Comparison of ENCODE assay signal across 19 cellular contexts in the genomic region with DNA sequence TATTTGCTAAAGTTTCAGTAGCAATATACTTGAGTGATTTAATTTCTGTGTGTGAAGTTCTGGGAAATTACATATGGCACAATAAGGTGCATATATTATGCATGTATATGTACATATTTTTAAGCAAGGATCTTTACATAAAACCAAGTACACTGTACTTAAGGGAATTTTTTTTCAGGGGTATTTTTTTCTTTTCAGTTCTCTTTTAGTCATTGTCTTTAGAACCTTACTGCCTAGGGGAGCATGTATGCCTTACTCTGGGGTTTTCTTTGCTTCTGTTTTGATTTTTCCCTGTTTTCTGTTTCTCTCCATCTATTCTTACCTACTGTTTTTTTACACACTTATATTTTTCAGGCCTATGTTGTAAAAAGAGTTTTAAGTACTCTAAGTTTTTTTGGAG. TPM values are rescaled to one million over a fixed set of nuclear protein-coding genes. Genes with fewer than 3 reads are reported as not detected.
A peak's percentile ranks its signal among the peaks of the same experiment; 100 is the strongest.
DNase-seq lines count a peak whose midpoint lies in the region; ATAC-seq, FAIRE-seq and TF ChIP-seq lines count a peak whose summit lies in the region.
"Had no signal": no experiment of that assay in that cellular context is flagged by ENCODE, and none has a peak within 500 bp of the region (broad histone marks: within the 10 kb centered on the region; RNA-seq: fewer than 3 reads in every experiment).

No MANE protein-coding gene starts in this region.

- ATAC-seq in GM18858 (IDR thresholded peaks at IDR 0.05; ENCODE audit: unreplicated experiment) (peak; percentile 68), GM21526 (IDR thresholded peaks at IDR 0.05; ENCODE audit: low FRiP score, unreplicated experiment) (peak; percentile 45), HG02884 (IDR thresholded peaks at IDR 0.05; ENCODE audit: unreplicated experiment) (peak; percentile 80), WTC11 (no peak)
- ATAC-seq: activated naive CD8-positive, alpha-beta T cell treated with anti-CD3 and anti-CD28 coated beads, Interleukin-2, amount 50 U/mL, for 24 hours; stimulated activated naive CD8-positive, alpha-beta T cell treated with anti-CD3 and anti-CD28 coated beads, Interleukin-15, Interleukin-2, amounts not matched to agents 100 U/mL and 50 U/mL, for 24 hours had no signal

- H3K4me3 Mint-ChIP-seq in WTC11, result no peak overlapping the region
- H3K4me3 Mint-ChIP-seq: activated CD4-positive, alpha-beta T cell treated with anti-CD3 and anti-CD28 coated beads, Interleukin-2, amount 10 ng/mL, durations not matched to agents 24 days and 14 days; activated naive CD8-positive, alpha-beta T cell treated with anti-CD3 and anti-CD28 coated beads, Interleukin-2, amount 50 U/mL, for 24 hours; T-helper 2 cell treated with Interferon-gamma antibody and Interleukin-4, amounts not matched to agents 5 μg/mL and 100 μg/mL, for 36 hours had no signal

- H3K27me3 ChIP-seq in sigmoid colon, result no peaks in the 10 kb centered on the region

- H3K36me3 Mint-ChIP-seq in WTC11, result 0 out of 2 replicates have a peak, but pooled peaks cover 3% of the 10 kb centered on the region

- TF ChIP-seq POLR2A in sigmoid colon (IDR thresholded peaks at IDR 0.05), result no peak

- POLR2A ChIA-PET in WTC11 (lab: Charles Lee), result no interaction called here

- no peaks in the 10 kb centered on the region for H3K9me3 Mint-ChIP-seq in WTC11
- H3K9me3 Mint-ChIP-seq: activated CD4-positive, alpha-beta T cell treated with anti-CD3 and anti-CD28 coated beads, Interleukin-2, amount 10 ng/mL, durations not matched to agents 24 days and 14 days; activated naive CD8-positive, alpha-beta T cell treated with anti-CD3 and anti-CD28 coated beads, Interleukin-2, amount 50 U/mL, for 24 hours; T-helper 2 cell treated with Interferon-gamma antibody and Interleukin-4, amounts not matched to agents 5 μg/mL and 100 μg/mL, for 36 hours had no signal

- no peaks in the 10 kb centered on the region for H3K27me3 Mint-ChIP-seq in WTC11 (ENCODE audit: low read depth)
- H3K27me3 Mint-ChIP-seq: activated CD4-positive, alpha-beta T cell treated with anti-CD3 and anti-CD28 coated beads, Interleukin-2, amount 10 ng/mL, durations not matched to agents 24 days and 14 days; activated naive CD8-positive, alpha-beta T cell treated with anti-CD3 and anti-CD28 coated beads, Interleukin-2, amount 50 U/mL, for 24 hours had no signal

- no peaks in the 10 kb centered on the region for H3K36me3 ChIP-seq in sigmoid colon

- H3K27ac ChIP-seq in sigmoid colon, result no peak overlapping the region
- H3K27ac ChIP-seq: parathyroid adenoma had no signal

- CTCF ChIA-PET in WTC11 (lab: Charles Lee), result no interaction called here

- H3K9me3 ChIP-seq in sigmoid colon, result no peaks in the 10 kb centered on the region

- DNase-seq in WTC11 (ENCODE audit: low spot score), result no peak
- no peak for DNase-seq in H4 (ENCODE audit: low spot score)
- DNase-seq in sigmoid colon, result no peak
- DNase-seq in frontal cortex (ENCODE audit: low spot score in 2 of 2), result no peak
- no peak for DNase-seq in activated CD4-positive, alpha-beta T cell treated with anti-CD3 and anti-CD28 coated beads for 48 hours
- DNase-seq: activated naive CD8-positive, alpha-beta T cell treated with anti-CD3 and anti-CD28 coated beads, Interleukin-2, amount 50 U/mL, for 24 hours; caudate nucleus; foreskin fibroblast; NCI-H1417 treated with DMSO at 0.1 percent for 48 hours; NK-92 treated with Interleukin-12 subunit alpha and Interleukin-12 subunit beta, amount 100 ng/mL, for 24 hours; Right ventricle myocardium superior; stimulated activated naive CD8-positive, alpha-beta T cell treated with anti-CD3 and anti-CD28 coated beads, Interleukin-15, Interleukin-2, amounts not matched to agents 100 U/mL and 50 U/mL, for 24 hours had no signal

- peaks cover 4% of the 10 kb centered on the region for H3K4me1 Mint-ChIP-seq in WTC11

- TF ChIP-seq CTCF in WTC11 (IDR thresholded peaks at IDR 0.05) (no peak), sigmoid colon (IDR thresholded peaks at IDR 0.05) (no peak)

- intact Hi-C loops in sigmoid colon (cut with DNase I), result no loop called here

- no peak for TF ChIP-seq EP300 in sigmoid colon (IDR thresholded peaks at IDR 0.05)

- H3K4me3 ChIP-seq in sigmoid colon, result no peak overlapping the region

- 0 out of 2 replicates have a peak overlapping the region, but pooled peaks have one; percentile 28 for H3K27ac Mint-ChIP-seq in WTC11
- H3K27ac Mint-ChIP-seq: activated CD4-positive, alpha-beta T cell treated with anti-CD3 and anti-CD28 coated beads, Interleukin-2, amount 10 ng/mL, durations not matched to agents 24 days and 14 days; activated naive CD8-positive, alpha-beta T cell treated with anti-CD3 and anti-CD28 coated beads, Interleukin-2, amount 50 U/mL, for 24 hours; T-helper 2 cell treated with Interferon-gamma antibody and Interleukin-4, amounts not matched to agents 5 μg/mL and 100 μg/mL, for 36 hours had no signal

- no peak for FAIRE-seq in frontal cortex (lab: Jason Lieb, UNC)
- FAIRE-seq: D721Med had no signal

- H3K4me1 ChIP-seq in sigmoid colon, result peaks cover 0 to 36% (median 20%) of the 10 kb centered on the region in 4 donors

TF ChIP-seq in WTC11, 78 proteins besides CTCF, POLR2A, EP300 and RAD21:
- TF ChIP-seq, protein P1, sequence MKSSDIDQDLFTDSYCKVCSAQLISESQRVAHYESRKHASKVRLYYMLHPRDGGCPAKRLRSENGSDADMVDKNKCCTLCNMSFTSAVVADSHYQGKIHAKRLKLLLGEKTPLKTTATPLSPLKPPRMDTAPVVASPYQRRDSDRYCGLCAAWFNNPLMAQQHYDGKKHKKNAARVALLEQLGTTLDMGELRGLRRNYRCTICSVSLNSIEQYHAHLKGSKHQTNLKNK (CRISPR knock-in tag; IDR thresholded peaks at IDR 0.05), result no peak
- TF ChIP-seq JUN (CRISPR knock-in tag; IDR thresholded peaks at IDR 0.05) (no peak), NFYB (CRISPR knock-in tag; conservative IDR thresholded peaks at IDR 0.05; ENCODE audit: low read depth) (no peak), NFE2L1 (CRISPR knock-in tag; IDR thresholded peaks at IDR 0.05) (no peak)

RNA-seq across cellular contexts. Expression of gene RAP2A, which starts 7.4 kb away (rescaled TPM):
- total RNA-seq in WTC11 (2021) (34.8 to 39.0 TPM (median 35.1 TPM) in 3 replicates), sigmoid colon (10 to 100 TPM; 17.9 to 27.7 (median 21.8) TPM), frontal cortex (327 TPM)
- 17.6 and 19.0 TPM in 2 replicates for total RNA-seq in H4 (2014; rRNA removed; shearing (Covaris generic))
- polyA plus RNA-seq in sigmoid colon, result 10 to 100 TPM in 2 of 3 donors, 1 to 10 TPM in 1; 8.0 to 14.8 (median 11.4) TPM
